In genomic region chr17:50835563-50836231, GRCh38 we compare ENCODE assay signal across 1 cellular context.
TF ChIP-seq lines count a peak whose summit lies in the region.

WFIKKN2 (plus strand) TSS chr17:50835586; CDS start chr17:50835938, 352 bp downstream.

TF ChIP-seq in H1, 55 proteins besides CTCF, POLR2A, EP300 and RAD21 (continued from another document):
- TF ChIP-seq ATF2 (IDR thresholded peaks at IDR 0.05; ENCODE audit: low read length), result no peak
- TF ChIP-seq SUZ12 (IDR thresholded peaks at IDR 0.05; ENCODE audit: low read length), result no peak
- no peak for TF ChIP-seq TCF12 (IDR thresholded peaks at IDR 0.05; ENCODE audit: low read depth, low read length)
- TF ChIP-seq BRCA1 (IDR thresholded peaks at IDR 0.05; ENCODE audit: low read depth, low read length), result no peak
- no peak for TF ChIP-seq KDM4A (IDR thresholded peaks at IDR 0.05; ENCODE audit: low read depth, low read length, severe bottlenecking)
- TF ChIP-seq SAP30 (IDR thresholded peaks at IDR 0.05; ENCODE audit: insufficient read depth, insufficient replicate concordance, low read length), result no peak
- TF ChIP-seq SP2 (IDR thresholded peaks at IDR 0.05; ENCODE audit: low read length), result no peak
- TF ChIP-seq CHD7 (IDR thresholded peaks at IDR 0.05; ENCODE audit: insufficient replicate concordance, low read length), result no peak
- TF ChIP-seq EGR1 (IDR thresholded peaks at IDR 0.05; ENCODE audit: borderline replicate concordance, low read depth, low read length), result no peak
